ENCODE assay signal across 20 cellular contexts in the genomic region with DNA sequence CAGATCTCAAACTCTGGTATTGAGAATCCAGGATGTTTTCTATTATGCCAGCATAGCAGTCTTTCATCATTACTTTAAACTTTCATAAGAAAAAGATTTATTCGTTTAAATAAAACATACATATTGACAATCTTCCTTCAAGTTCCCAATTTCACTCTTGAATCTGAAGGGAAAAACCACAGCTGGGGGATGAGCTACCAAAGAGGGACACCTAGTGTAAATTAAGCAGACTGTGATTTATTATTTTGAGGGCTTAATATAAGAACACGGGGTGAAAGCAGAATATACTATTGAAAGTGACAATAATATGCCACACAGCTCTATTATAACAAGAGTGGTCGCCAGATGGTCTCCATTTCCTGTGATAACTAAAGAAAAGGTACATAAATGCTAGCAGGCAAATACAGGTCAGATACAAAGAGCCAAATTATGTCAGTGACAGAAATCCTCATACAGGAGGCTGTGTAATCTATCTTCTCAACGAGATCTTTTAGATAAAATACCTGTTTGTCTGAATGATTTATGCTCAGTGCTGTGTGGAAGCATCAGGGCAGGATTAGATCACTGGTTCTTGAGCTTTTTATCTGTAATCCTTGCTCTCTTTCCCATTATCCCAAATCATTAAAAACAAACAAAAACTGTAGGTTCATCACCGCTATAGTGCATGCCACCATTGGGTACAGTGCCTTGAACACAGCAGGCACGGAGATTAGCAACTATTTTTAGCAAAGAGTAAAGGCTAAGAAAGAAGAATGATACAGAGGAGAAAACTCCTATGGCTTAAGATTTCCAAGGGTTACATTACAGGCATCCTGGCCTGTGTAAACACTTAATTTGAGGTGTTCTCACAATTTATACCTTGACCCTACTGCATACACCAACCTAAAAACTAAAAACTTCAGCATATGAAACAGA.
DNase-seq lines count a peak whose midpoint lies in the region; ATAC-seq and TF ChIP-seq lines count a peak whose summit lies in the region.
"Had no signal": no experiment of that assay in that cellular context is flagged by ENCODE, and none has a peak within 500 bp of the region (broad histone marks: within the 10 kb centered on the region; RNA-seq: fewer than 3 reads in every experiment).

No MANE protein-coding gene starts in this region.

- H2AFZ ChIP-seq in PC-9 (no peak overlapping the region), neural progenitor cell (replicated peaks) (no peak overlapping the region)

- H3K4me1 ChIP-seq in PC-9 (replicated peaks; ENCODE audit: insufficient read depth) (no peaks in the 10 kb centered on the region), neural progenitor cell (peaks cover 22% of the 10 kb centered on the region)

- TF ChIP-seq CTCF in HFFc6 (IDR thresholded peaks at IDR 0.05) (peak; percentile 51), PC-9 (conservative IDR thresholded peaks at IDR 0.05) (peak; percentile 31; the same call in 1 of the 2 replicates), neural progenitor cell (IDR thresholded peaks at IDR 0.05) (no peak)

- no peaks in the 10 kb centered on the region for H3K27me3 ChIP-seq in PC-9 (ENCODE audit: insufficient read depth, low read depth)
- no peaks in the 10 kb centered on the region for H3K27me3 ChIP-seq in neural progenitor cell
- H3K27me3 ChIP-seq: neutrophil had no signal

- H4K20me1 ChIP-seq in PC-9 (ENCODE audit: insufficient read depth): no peaks in the 10 kb centered on the region
- H4K20me1 ChIP-seq in neural progenitor cell (ENCODE audit: low read depth): no peaks in the 10 kb centered on the region

- POLR2A ChIA-PET in PC-9 (lab: Charles Lee; ENCODE audit: unreplicated experiment): interaction anchor here (0.6 kb wide), 1 partner anchor 1111 kb away, joined by 3 read pairs; no protein-coding TSS in a partner anchor

- H3K4me3 ChIP-seq in PC-9 (no peak overlapping the region), neural progenitor cell (no peak overlapping the region)
- H3K4me3 ChIP-seq: left ventricle myocardium inferior had no signal

- H3K4me2 ChIP-seq in PC-9 (no peak overlapping the region), neural progenitor cell (peak overlapping the region; percentile 45)

- ATAC-seq in HG02885 (IDR thresholded peaks at IDR 0.05; ENCODE audit: poor library complexity, unreplicated experiment) (no peak), HG03342 (IDR thresholded peaks at IDR 0.05; ENCODE audit: unreplicated experiment) (no peak)
- ATAC-seq: esophagus mucosa, HCT116, T-cell had no signal

- no peak overlapping the region for H3K4me3 Mint-ChIP-seq in HFFc6
- H3K4me3 Mint-ChIP-seq in neural progenitor cell: no peak overlapping the region
- H3K4me3 Mint-ChIP-seq: activated CD4-positive, alpha-beta T cell treated with anti-CD3 and anti-CD28 coated beads, Interleukin-2, amount 10 ng/mL, durations not matched to agents 7 days and 5 days; T-cell had no signal

- H3K9ac ChIP-seq in neural progenitor cell: no peak overlapping the region

- intact Hi-C loops in PC-9 (cut with micrococcal nuclease; ENCODE audit: unreplicated experiment): loop anchor here (1.0 to 2.0 kb wide), 2 partner anchors 120 to 178 kb away; no protein-coding TSS in a partner anchor

- H3F3A ChIP-seq in PC-9 (ENCODE audit: insufficient read depth, low read depth) (no peaks in the 10 kb centered on the region), neural progenitor cell (ENCODE audit: low read depth) (peaks cover 20% of the 10 kb centered on the region)

- H3K79me2 ChIP-seq in PC-9 (ENCODE audit: low read depth): no peaks in the 10 kb centered on the region
- no peaks in the 10 kb centered on the region for H3K79me2 ChIP-seq in neural progenitor cell (ENCODE audit: low read depth)

- H3K27ac ChIP-seq in PC-9: no peak overlapping the region
- peak overlapping the region; percentile 81 for H3K27ac ChIP-seq in neural progenitor cell
- H3K27ac ChIP-seq: left ventricle myocardium inferior, neutrophil had no signal

- CTCF ChIA-PET in PC-9 (lab: Charles Lee): interaction anchor here (0.6 kb wide), 1 partner anchor 227 kb away, joined by 3 read pairs; no protein-coding TSS in a partner anchor

- BruUV-seq in PC-9 (replicated peaks; lab: Mats Ljungman, UMichigan): no TSS peak

- H3K36me3 ChIP-seq in PC-9 (ENCODE audit: low read depth) (peaks cover 31% of the 10 kb centered on the region), neural progenitor cell (peaks cover 13% of the 10 kb centered on the region)

- H3K9me3 Mint-ChIP-seq in HFFc6: no peaks in the 10 kb centered on the region
- no peaks in the 10 kb centered on the region for H3K9me3 Mint-ChIP-seq in neural progenitor cell
- H3K9me3 Mint-ChIP-seq: activated CD4-positive, alpha-beta T cell treated with anti-CD3 and anti-CD28 coated beads, Interleukin-2, amount 10 ng/mL, durations not matched to agents 7 days and 5 days; T-cell had no signal

- no peaks in the 10 kb centered on the region for H3K9me2 ChIP-seq in PC-9 (ENCODE audit: insufficient read depth)

- DNase-seq in NCI-H2196 (lab: John Stamatoyannopoulos, UW; ENCODE audit: unreplicated experiment) (peak; percentile 7), NCI-H2196 treated with DMSO at 0.1 percent for 48 hours (lab: John Stamatoyannopoulos, UW; ENCODE audit: unreplicated experiment) (no peak), HFFc6 (no peak), PC-9 (no peak), neural progenitor cell (ENCODE audit: low spot score) (no peak)
- no peak for DNase-seq in activated CD8-positive, alpha-beta memory T cell treated with anti-CD3 and anti-CD28 coated beads for 24 hours
- DNase-seq: activated CD4-positive, alpha-beta T cell treated with anti-CD3 and anti-CD28 coated beads, Interleukin-2, amount 10 ng/mL, durations not matched to agents 7 days and 5 days; activated naive CD4-positive, alpha-beta T cell; anterior cingulate cortex; central memory CD4-positive, alpha-beta T cell; glutamatergic neuron; left ventricle myocardium inferior; NCI-H226; stimulated activated CD8-positive, alpha-beta memory T cell treated with anti-CD3 and anti-CD28 coated beads, Interleukin-4, amount 100 ng/mL, for 48 hours; T-cell had no signal

- H3K9me3 ChIP-seq in PC-9 (ENCODE audit: insufficient read depth, low read depth): no peaks in the 10 kb centered on the region
- no peaks in the 10 kb centered on the region for H3K9me3 ChIP-seq in neural progenitor cell (ENCODE audit: low read depth)
- H3K9me3 ChIP-seq: left ventricle myocardium inferior, neutrophil had no signal

- H3K36me3 Mint-ChIP-seq in HFFc6 (ENCODE audit: low read depth) (peaks cover 16% of the 10 kb centered on the region), neural progenitor cell (peaks cover 5% of the 10 kb centered on the region)

- H3K27me3 Mint-ChIP-seq in HFFc6 (ENCODE audit: insufficient read depth): no peaks in the 10 kb centered on the region
- no peaks in the 10 kb centered on the region for H3K27me3 Mint-ChIP-seq in neural progenitor cell (ENCODE audit: insufficient read depth, low read depth)
- H3K27me3 Mint-ChIP-seq: activated CD4-positive, alpha-beta T cell treated with anti-CD3 and anti-CD28 coated beads, Interleukin-2, amount 10 ng/mL, durations not matched to agents 7 days and 5 days; T-cell had no signal

- H3K27ac Mint-ChIP-seq in HFFc6: no peak overlapping the region
- H3K27ac Mint-ChIP-seq in neural progenitor cell: no peak overlapping the region
- H3K27ac Mint-ChIP-seq: activated CD4-positive, alpha-beta T cell treated with anti-CD3 and anti-CD28 coated beads, Interleukin-2, amount 10 ng/mL, durations not matched to agents 7 days and 5 days; T-cell had no signal

- H3K4me1 Mint-ChIP-seq in HFFc6 (ENCODE audit: low read depth): peaks cover 2% of the 10 kb centered on the region
- H3K4me1 Mint-ChIP-seq in neural progenitor cell: peaks cover 2% of the 10 kb centered on the region
- H3K4me1 Mint-ChIP-seq: activated CD4-positive, alpha-beta T cell treated with anti-CD3 and anti-CD28 coated beads, Interleukin-2, amount 10 ng/mL, durations not matched to agents 7 days and 5 days; T-cell had no signal
